Comparison of ENCODE assay signal across 14 cellular contexts in genomic region chr9:4815381-4815956, GRCh38. TPM values are rescaled to one million over a fixed set of nuclear protein-coding genes. Genes with fewer than 3 reads are reported as not detected.
DNase-seq lines count a peak whose midpoint lies in the region; ATAC-seq and TF ChIP-seq lines count a peak whose summit lies in the region.
"Had no signal": no experiment of that assay in that cellular context is flagged by ENCODE, and none has a peak within 500 bp of the region (broad histone marks: within the 10 kb centered on the region; RNA-seq: fewer than 3 reads in every experiment).

No MANE protein-coding gene starts in this region.

- H3K9me3 ChIP-seq in gastrocnemius medialis (no peaks in the 10 kb centered on the region), WERI-Rb-1 (ENCODE audit: severe bottlenecking) (no peaks in the 10 kb centered on the region)
- H3K9me3 ChIP-seq: adrenal gland had no signal

- H3K36me3 ChIP-seq in gastrocnemius medialis (no peaks in the 10 kb centered on the region), WERI-Rb-1 (no peaks in the 10 kb centered on the region)
- H3K36me3 ChIP-seq: adrenal gland had no signal

- peak; percentile 32 for ATAC-seq in GM21825 (IDR thresholded peaks at IDR 0.05; ENCODE audit: unreplicated experiment)
- peak; percentile 86 for ATAC-seq in WTC11
- no peak for ATAC-seq in gastrocnemius medialis

- in situ Hi-C loops in gastrocnemius medialis (cut with MboI; ENCODE audit: low sequenced_read_pairs in 4 of 4), result loop anchor here in 1 of 4 donors (25.0 kb wide), 1 partner anchor 103 kb away; no protein-coding TSS in a partner anchor

- no peak for TF ChIP-seq POLR2A in gastrocnemius medialis (IDR thresholded peaks at IDR 0.05)

- peaks cover 18 to 58% of the 10 kb centered on the region in 2 donors for H3K4me1 ChIP-seq in gastrocnemius medialis
- H3K4me1 ChIP-seq: adrenal gland had no signal

- H3K4me3 ChIP-seq in gastrocnemius medialis (no peak overlapping the region), WERI-Rb-1 (ENCODE audit: low read depth, low read length) (no peak overlapping the region)
- H3K4me3 ChIP-seq: adrenal gland had no signal

- TF ChIP-seq CTCF in WTC11 (IDR thresholded peaks at IDR 0.05) (no peak), gastrocnemius medialis (IDR thresholded peaks at IDR 0.05 in 4 of 5, conservative IDR thresholded peaks at IDR 0.05 in 1 of 5) (no peak), WERI-Rb-1 (IDR thresholded peaks at IDR 0.05; ENCODE audit: low read depth, low read length) (no peak)

- H3K27me3 ChIP-seq in gastrocnemius medialis (no peaks in the 10 kb centered on the region), WERI-Rb-1 (ENCODE audit: insufficient read depth, low read depth, severe bottlenecking) (no peaks in the 10 kb centered on the region)
- H3K27me3 ChIP-seq: adrenal gland had no signal

- CTCF ChIA-PET in WTC11 (lab: Charles Lee), result interaction anchor here (0.6 to 1.4 kb wide), 4 partner anchors 11 to 65 kb away, joined by 3 to 4 read pairs (median 3); no protein-coding TSS in a partner anchor

- peaks cover 23% of the 10 kb centered on the region for H3K4me1 Mint-ChIP-seq in T-helper 2 cell treated with Interferon-gamma antibody and Interleukin-4, amounts not matched to agents 5 μg/mL and 100 μg/mL, for 36 hours (ENCODE audit: low read depth)
- peaks cover 7% of the 10 kb centered on the region; the same call in 1 of the 2 replicates for H3K4me1 Mint-ChIP-seq in WTC11

- H3K27ac Mint-ChIP-seq in T-helper 2 cell treated with Interferon-gamma antibody and Interleukin-4, amounts not matched to agents 5 μg/mL and 100 μg/mL, for 36 hours, result peak overlapping the region; percentile 49
- H3K27ac Mint-ChIP-seq in WTC11, result no peak overlapping the region
- H3K27ac Mint-ChIP-seq: dendritic cell treated with granulocyte-macrophage colony-stimulating factor and Interleukin-4, amounts not matched to agents 40 ng/mL and 50 ng/mL, for 4 days had no signal

- peaks cover 20% of the 10 kb centered on the region for H3K36me3 Mint-ChIP-seq in T-helper 2 cell treated with Interferon-gamma antibody and Interleukin-4, amounts not matched to agents 5 μg/mL and 100 μg/mL, for 36 hours (ENCODE audit: low read depth)
- H3K36me3 Mint-ChIP-seq in WTC11, result no peaks in the 10 kb centered on the region; the same call in 1 of the 2 replicates

- H3K27me3 Mint-ChIP-seq in T-helper 2 cell treated with Interferon-gamma antibody and Interleukin-4, amounts not matched to agents 5 μg/mL and 100 μg/mL, for 36 hours (ENCODE audit: low read depth), result no peaks in the 10 kb centered on the region
- H3K27me3 Mint-ChIP-seq in WTC11 (ENCODE audit: low read depth), result no peaks in the 10 kb centered on the region
- H3K27me3 Mint-ChIP-seq: dendritic cell treated with granulocyte-macrophage colony-stimulating factor and Interleukin-4, amounts not matched to agents 40 ng/mL and 50 ng/mL, for 4 days had no signal

- peak; percentile 0 for DNase-seq in T-helper 2 cell treated with Interferon-gamma antibody and Interleukin-4, amounts not matched to agents 5 μg/mL and 100 μg/mL, for 36 hours (ENCODE audit: low spot score)
- DNase-seq in T-helper 2 cell, result no peak
- DNase-seq in WTC11 (ENCODE audit: low spot score), result no peak
- no peak for DNase-seq in gastrocnemius medialis
- no peak for DNase-seq in WERI-Rb-1
- no peak for DNase-seq in NCI-H1105 (lab: John Stamatoyannopoulos, UW)
- DNase-seq in A172 (ENCODE audit: low spot score), result no peak
- DNase-seq: activated CD4-positive, alpha-beta T cell treated with anti-CD3 and anti-CD28 coated beads for 4 hours; adrenal gland; kidney; NCI-H510A; SHP77 had no signal

- H3K9me3 Mint-ChIP-seq in T-helper 2 cell treated with Interferon-gamma antibody and Interleukin-4, amounts not matched to agents 5 μg/mL and 100 μg/mL, for 36 hours, result peaks cover 22% of the 10 kb centered on the region
- H3K9me3 Mint-ChIP-seq in WTC11, result peaks cover 3% of the 10 kb centered on the region; the same call in 1 of the 2 replicates

- H3K27ac ChIP-seq in gastrocnemius medialis, result peak overlapping the region; percentile 25 to 96 (median 32)
- H3K27ac ChIP-seq in WERI-Rb-1, result no peak overlapping the region
- H3K27ac ChIP-seq: adrenal gland had no signal

- intact Hi-C loops in gastrocnemius medialis (cut with DNase I; ENCODE audit: low total_unique reads), result no loop called here

- POLR2A ChIA-PET in WTC11 (lab: Charles Lee), result no interaction called here

- H3K4me3 Mint-ChIP-seq in T-helper 2 cell treated with Interferon-gamma antibody and Interleukin-4, amounts not matched to agents 5 μg/mL and 100 μg/mL, for 36 hours, result peak overlapping the region; percentile 24
- no peak overlapping the region for H3K4me3 Mint-ChIP-seq in WTC11
- H3K4me3 Mint-ChIP-seq: dendritic cell treated with granulocyte-macrophage colony-stimulating factor and Interleukin-4, amounts not matched to agents 40 ng/mL and 50 ng/mL, for 4 days had no signal

TF ChIP-seq in WTC11, 78 proteins besides CTCF, POLR2A, EP300 and RAD21 (continues in another document):
- TF ChIP-seq, protein P1, sequence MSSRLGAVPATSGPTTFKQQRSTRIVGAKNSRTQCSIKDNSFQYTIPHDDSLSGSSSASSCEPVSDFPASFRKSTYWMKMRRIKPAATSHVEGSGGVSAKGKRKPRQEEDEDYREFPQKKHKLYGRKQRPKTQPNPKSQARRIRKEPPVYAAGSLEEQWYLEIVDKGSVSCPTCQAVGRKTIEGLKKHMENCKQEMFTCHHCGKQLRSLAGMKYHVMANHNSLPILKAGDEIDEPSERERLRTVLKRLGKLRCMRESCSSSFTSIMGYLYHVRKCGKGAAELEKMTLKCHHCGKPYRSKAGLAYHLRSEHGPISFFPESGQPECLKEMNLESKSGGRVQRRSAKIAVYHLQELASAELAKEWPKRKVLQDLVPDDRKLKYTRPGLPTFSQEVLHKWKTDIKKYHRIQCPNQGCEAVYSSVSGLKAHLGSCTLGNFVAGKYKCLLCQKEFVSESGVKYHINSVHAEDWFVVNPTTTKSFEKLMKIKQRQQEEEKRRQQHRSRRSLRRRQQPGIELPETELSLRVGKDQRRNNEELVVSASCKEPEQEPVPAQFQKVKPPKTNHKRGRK (CRISPR knock-in tag; IDR thresholded peaks at IDR 0.05; ENCODE audit: borderline replicate concordance), result no peak
- TF ChIP-seq ZNF416 (CRISPR knock-in tag; IDR thresholded peaks at IDR 0.05), result no peak
- TF ChIP-seq ELF4 (CRISPR knock-in tag; IDR thresholded peaks at IDR 0.05; ENCODE audit: low read depth), result no peak
- TF ChIP-seq, protein P2, sequence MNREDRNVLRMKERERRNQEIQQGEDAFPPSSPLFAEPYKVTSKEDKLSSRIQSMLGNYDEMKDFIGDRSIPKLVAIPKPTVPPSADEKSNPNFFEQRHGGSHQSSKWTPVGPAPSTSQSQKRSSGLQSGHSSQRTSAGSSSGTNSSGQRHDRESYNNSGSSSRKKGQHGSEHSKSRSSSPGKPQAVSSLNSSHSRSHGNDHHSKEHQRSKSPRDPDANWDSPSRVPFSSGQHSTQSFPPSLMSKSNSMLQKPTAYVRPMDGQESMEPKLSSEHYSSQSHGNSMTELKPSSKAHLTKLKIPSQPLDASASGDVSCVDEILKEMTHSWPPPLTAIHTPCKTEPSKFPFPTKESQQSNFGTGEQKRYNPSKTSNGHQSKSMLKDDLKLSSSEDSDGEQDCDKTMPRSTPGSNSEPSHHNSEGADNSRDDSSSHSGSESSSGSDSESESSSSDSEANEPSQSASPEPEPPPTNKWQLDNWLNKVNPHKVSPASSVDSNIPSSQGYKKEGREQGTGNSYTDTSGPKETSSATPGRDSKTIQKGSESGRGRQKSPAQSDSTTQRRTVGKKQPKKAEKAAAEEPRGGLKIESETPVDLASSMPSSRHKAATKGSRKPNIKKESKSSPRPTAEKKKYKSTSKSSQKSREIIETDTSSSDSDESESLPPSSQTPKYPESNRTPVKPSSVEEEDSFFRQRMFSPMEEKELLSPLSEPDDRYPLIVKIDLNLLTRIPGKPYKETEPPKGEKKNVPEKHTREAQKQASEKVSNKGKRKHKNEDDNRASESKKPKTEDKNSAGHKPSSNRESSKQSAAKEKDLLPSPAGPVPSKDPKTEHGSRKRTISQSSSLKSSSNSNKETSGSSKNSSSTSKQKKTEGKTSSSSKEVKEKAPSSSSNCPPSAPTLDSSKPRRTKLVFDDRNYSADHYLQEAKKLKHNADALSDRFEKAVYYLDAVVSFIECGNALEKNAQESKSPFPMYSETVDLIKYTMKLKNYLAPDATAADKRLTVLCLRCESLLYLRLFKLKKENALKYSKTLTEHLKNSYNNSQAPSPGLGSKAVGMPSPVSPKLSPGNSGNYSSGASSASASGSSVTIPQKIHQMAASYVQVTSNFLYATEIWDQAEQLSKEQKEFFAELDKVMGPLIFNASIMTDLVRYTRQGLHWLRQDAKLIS (CRISPR knock-in tag; IDR thresholded peaks at IDR 0.05; ENCODE audit: borderline replicate concordance), result no peak
- TF ChIP-seq, protein P3, sequence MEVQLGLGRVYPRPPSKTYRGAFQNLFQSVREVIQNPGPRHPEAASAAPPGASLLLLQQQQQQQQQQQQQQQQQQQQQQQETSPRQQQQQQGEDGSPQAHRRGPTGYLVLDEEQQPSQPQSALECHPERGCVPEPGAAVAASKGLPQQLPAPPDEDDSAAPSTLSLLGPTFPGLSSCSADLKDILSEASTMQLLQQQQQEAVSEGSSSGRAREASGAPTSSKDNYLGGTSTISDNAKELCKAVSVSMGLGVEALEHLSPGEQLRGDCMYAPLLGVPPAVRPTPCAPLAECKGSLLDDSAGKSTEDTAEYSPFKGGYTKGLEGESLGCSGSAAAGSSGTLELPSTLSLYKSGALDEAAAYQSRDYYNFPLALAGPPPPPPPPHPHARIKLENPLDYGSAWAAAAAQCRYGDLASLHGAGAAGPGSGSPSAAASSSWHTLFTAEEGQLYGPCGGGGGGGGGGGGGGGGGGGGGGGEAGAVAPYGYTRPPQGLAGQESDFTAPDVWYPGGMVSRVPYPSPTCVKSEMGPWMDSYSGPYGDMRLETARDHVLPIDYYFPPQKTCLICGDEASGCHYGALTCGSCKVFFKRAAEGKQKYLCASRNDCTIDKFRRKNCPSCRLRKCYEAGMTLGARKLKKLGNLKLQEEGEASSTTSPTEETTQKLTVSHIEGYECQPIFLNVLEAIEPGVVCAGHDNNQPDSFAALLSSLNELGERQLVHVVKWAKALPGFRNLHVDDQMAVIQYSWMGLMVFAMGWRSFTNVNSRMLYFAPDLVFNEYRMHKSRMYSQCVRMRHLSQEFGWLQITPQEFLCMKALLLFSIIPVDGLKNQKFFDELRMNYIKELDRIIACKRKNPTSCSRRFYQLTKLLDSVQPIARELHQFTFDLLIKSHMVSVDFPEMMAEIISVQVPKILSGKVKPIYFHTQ (CRISPR knock-in tag; IDR thresholded peaks at IDR 0.05), result no peak
- no peak for TF ChIP-seq TEAD4 (CRISPR knock-in tag; IDR thresholded peaks at IDR 0.05)
- no peak for TF ChIP-seq JAZF1 (CRISPR knock-in tag; IDR thresholded peaks at IDR 0.05)
- no peak for TF ChIP-seq RELA (CRISPR knock-in tag; IDR thresholded peaks at IDR 0.05; ENCODE audit: borderline replicate concordance)
- TF ChIP-seq SMAD3 (CRISPR knock-in tag; IDR thresholded peaks at IDR 0.05; ENCODE audit: borderline replicate concordance), result no peak
- no peak for TF ChIP-seq TEAD1 (CRISPR knock-in tag; IDR thresholded peaks at IDR 0.05)
- TF ChIP-seq ZNF219 (CRISPR knock-in tag; IDR thresholded peaks at IDR 0.05; ENCODE audit: borderline replicate concordance), result no peak

RNA-seq across cellular contexts. Expression of gene RCL1, which starts 22.7 kb away (rescaled TPM):
- total RNA-seq in WTC11 (2021) (22.4 to 27.2 TPM (median 25.3 TPM) in 3 replicates), gastrocnemius medialis (10 to 100 TPM; 18.8 to 62.4 (median 26.2) TPM)
- total RNA-seq in A172 (2014; rRNA removed; shearing (Covaris generic)), result 10.3 and 12.1 TPM in 2 replicates

Comparison
In these comparisons a context has a peak if more than half of its experiments do, and no peak if none do; other contexts are left out.
1. ATAC-seq: peak in GM21825 (single experiment) and WTC11 (single experiment); none in gastrocnemius medialis (0 of 2).